In genomic region chr6:37091104-37091503, GRCh38 we compare ENCODE assay signal across 8 cellular contexts.
DNase-seq lines count a peak whose midpoint lies in the region; ATAC-seq, FAIRE-seq and TF ChIP-seq lines count a peak whose summit lies in the region.
"Not testable (repeated sequence)": the region's sequence is repeated elsewhere in the genome, so short reads cannot be mapped to it uniquely, and the experiment has no call there.

No MANE protein-coding gene starts in this region.

- H3K4me1 ChIP-seq in IMR-90 (ENCODE audit: control insufficient read depth, insufficient read depth, low read length); neural progenitor cell; neuronal stem cell (ENCODE audit: control insufficient read depth in 2 of 2, insufficient read depth in 1 of 2, low read depth in 1 of 2, low read length in 2 of 2); smooth muscle cell (ENCODE audit: low read depth): not testable (repeated sequence)
- H3K4me1 ChIP-seq in K562 (replicated peaks in 1 of 2; ENCODE audit: control insufficient read depth in 2 of 2, insufficient read depth in 2 of 2, low read length in 2 of 2) (peaks cover 12 to 16% of the 10 kb centered on the region in 2 experiments; a peak in 4 of 5 replicates), HepG2 (ENCODE audit: insufficient read depth, low read length) (peaks cover 77% of the 10 kb centered on the region)

- not testable (repeated sequence) for H2BK5ac ChIP-seq in IMR-90 (ENCODE audit: low read depth, low read length, poor library complexity, severe bottlenecking); neuronal stem cell (ENCODE audit: low read length)

- not testable (repeated sequence) for H4K5ac ChIP-seq in IMR-90 (ENCODE audit: low read depth, low read length)

- not testable (repeated sequence) for H3K56ac ChIP-seq in IMR-90 (ENCODE audit: extremely low read depth, insufficient read depth, low read length)

- not testable (repeated sequence) for H3K9ac ChIP-seq in IMR-90 (ENCODE audit: low read depth, low read length); K562 (ENCODE audit: insufficient read depth in 1 of 2, low read depth in 2 of 2, low read length in 2 of 2); HepG2 (ENCODE audit: insufficient read depth, low read depth, low read length); neural progenitor cell; neuronal stem cell (ENCODE audit: low read depth, low read length, poor library complexity); smooth muscle cell (ENCODE audit: low read depth)

- intact Hi-C loops in IMR-90 (cut with micrococcal nuclease); K562 (cut with micrococcal nuclease); HepG2 (cut with micrococcal nuclease; ENCODE audit: unreplicated experiment): not testable (repeated sequence)

- not testable (repeated sequence) for ATAC-seq in IMR-90 (ENCODE audit: low read depth); K562; HepG2; stimulated activated effector memory CD8-positive, alpha-beta T cell treated with anti-CD3 and anti-CD28 coated beads, Interleukin-12 subunit alpha, Interleukin-12 subunit beta, amount 100 ng/mL, for 72 hours

- H2AK5ac ChIP-seq in IMR-90 (ENCODE audit: low read depth, low read length); neuronal stem cell (ENCODE audit: low read depth, low read length): not testable (repeated sequence)

- WGBS in IMR-90 (ENCODE audit: extremely low coverage in 2 of 2, insufficient read length in 1 of 2), 2 experiments: 100% methylated on average over 2 of the region's 13 CpGs; no CpG with 5 or more reads in 1 of the 2 experiments
- WGBS in K562 (ENCODE audit: insufficient coverage, low coverage, missing lambda C conversion rate): 94% methylated on average over 13 of the region's 13 CpGs
- 66% methylated on average over 13 of the region's 13 CpGs for WGBS in HepG2 (ENCODE audit: low lambda C conversion rate)
- WGBS in neuronal stem cell (ENCODE audit: extremely low coverage in 2 of 2, insufficient read length in 2 of 2, insufficient replicate concordance in 1 of 2), 2 donors: no CpG with 5 or more reads among the region's 13 CpGs
- WGBS in smooth muscle cell (ENCODE audit: low lambda C conversion rate): 98% methylated on average over 13 of the region's 13 CpGs

- H2BK120ac ChIP-seq in IMR-90 (ENCODE audit: low read depth, low read length); neuronal stem cell (ENCODE audit: low read depth, low read length): not testable (repeated sequence)

- TF ChIP-seq RAD21 in IMR-90 (IDR thresholded peaks at IDR 0.05; ENCODE audit: low read length); K562 (CRISPR knock-in tag; conservative IDR thresholded peaks at IDR 0.05 in 1 of 2, IDR thresholded peaks at IDR 0.05 in 1 of 2); HepG2 (CRISPR knock-in tag; IDR thresholded peaks at IDR 0.05): not testable (repeated sequence)

- not testable (repeated sequence) for H3K36me3 Mint-ChIP-seq in mesothelial cell of epicardium; neural progenitor cell; stimulated activated effector memory CD8-positive, alpha-beta T cell treated with anti-CD3 and anti-CD28 coated beads, Interleukin-12 subunit alpha, Interleukin-12 subunit beta, amount 100 ng/mL, for 72 hours

- not testable (repeated sequence) for H3F3A ChIP-seq in neural progenitor cell (ENCODE audit: low read depth); smooth muscle cell (ENCODE audit: low read depth)

- H3K27me3 Mint-ChIP-seq in mesothelial cell of epicardium (ENCODE audit: low read depth); neural progenitor cell (ENCODE audit: insufficient read depth, low read depth): not testable (repeated sequence)

- not testable (repeated sequence) for BruUV-seq in IMR-90 (replicated peaks; lab: Mats Ljungman, UMichigan); K562 (replicated peaks; lab: Mats Ljungman, UMichigan); HepG2 (replicated peaks; lab: Mats Ljungman, UMichigan)

- peak overlapping the region; percentile 18; the same call in 1 of the 2 replicates for H3K18ac ChIP-seq in IMR-90 (ENCODE audit: low read depth, low read length)
- not testable (repeated sequence) for H3K18ac ChIP-seq in neuronal stem cell (ENCODE audit: low read length)

- not testable (repeated sequence) for TF ChIP-seq CTCF in IMR-90 (conservative IDR thresholded peaks at IDR 0.05; ENCODE audit: low read depth, low read length); K562 (IDR thresholded peaks at IDR 0.05 in 2 of 3, conservative IDR thresholded peaks at IDR 0.05 in 1 of 3; ENCODE audit: insufficient read depth in 2 of 3, low read depth in 1 of 3, low read length in 3 of 3); HepG2 (CRISPR knock-in tag; IDR thresholded peaks at IDR 0.05); mesothelial cell of epicardium (IDR thresholded peaks at IDR 0.05; ENCODE audit: unreplicated experiment); neural progenitor cell (IDR thresholded peaks at IDR 0.05); smooth muscle cell (IDR thresholded peaks at IDR 0.05; ENCODE audit: borderline replicate concordance, insufficient read depth, poor library complexity, severe bottlenecking)

- H3K4me1 Mint-ChIP-seq in mesothelial cell of epicardium: peaks cover 25% of the 10 kb centered on the region
- peaks cover 17% of the 10 kb centered on the region for H3K4me1 Mint-ChIP-seq in neural progenitor cell
- not testable (repeated sequence) for H3K4me1 Mint-ChIP-seq in stimulated activated effector memory CD8-positive, alpha-beta T cell treated with anti-CD3 and anti-CD28 coated beads, Interleukin-12 subunit alpha, Interleukin-12 subunit beta, amount 100 ng/mL, for 72 hours

- H3K27ac ChIP-seq in IMR-90 (ENCODE audit: insufficient read depth, low read length); K562 (ENCODE audit: extremely low read depth, low read depth, low read length); HepG2 (ENCODE audit: extremely low read length, insufficient read depth, low read length); neural progenitor cell; neuronal stem cell (replicated peaks; ENCODE audit: low read length): not testable (repeated sequence)
- peak overlapping the region; percentile 44 for H3K27ac ChIP-seq in smooth muscle cell (ENCODE audit: low read depth)

- peak overlapping the region; percentile 71; the same call in 1 of the 3 replicates for H2BK15ac ChIP-seq in IMR-90 (ENCODE audit: low read depth, low read length)
- H2BK15ac ChIP-seq in neuronal stem cell (ENCODE audit: low read length): not testable (repeated sequence)

- H3K4me3 ChIP-seq in IMR-90 (ENCODE audit: insufficient read depth, low read depth, low read length); K562; HepG2 (replicated peaks in 1 of 3; ENCODE audit: insufficient read depth in 1 of 3, low read depth in 2 of 3, low read length in 3 of 3); neural progenitor cell; neuronal stem cell (ENCODE audit: low read length in 2 of 2); smooth muscle cell: not testable (repeated sequence)

- TF ChIP-seq POLR2A in IMR-90 (IDR thresholded peaks at IDR 0.05; ENCODE audit: low read depth, low read length); K562 (conservative IDR thresholded peaks at IDR 0.05); HepG2 (IDR thresholded peaks at IDR 0.05; ENCODE audit: insufficient read depth in 1 of 2, low read depth in 2 of 2, low read length in 2 of 2): not testable (repeated sequence)

- H2BK12ac ChIP-seq in neuronal stem cell (ENCODE audit: low read length): not testable (repeated sequence)

- not testable (repeated sequence) for H3K9me3 Mint-ChIP-seq in mesothelial cell of epicardium; neural progenitor cell; stimulated activated effector memory CD8-positive, alpha-beta T cell treated with anti-CD3 and anti-CD28 coated beads, Interleukin-12 subunit alpha, Interleukin-12 subunit beta, amount 100 ng/mL, for 72 hours

- not testable (repeated sequence) for FAIRE-seq in K562 (lab: Jason Lieb, UNC)
- FAIRE-seq in HepG2 (lab: Jason Lieb, UNC): peak; percentile 21

- not testable (repeated sequence) for DNase-seq in IMR-90; K562 (ENCODE audit: extremely low read depth in 1 of 4, low spot score in 3 of 4); HepG2 (ENCODE audit: low spot score); mesothelial cell of epicardium (ENCODE audit: low spot score in 2 of 2, unreplicated experiment in 2 of 2); neural progenitor cell (ENCODE audit: low spot score); neuronal stem cell (ENCODE audit: low spot score); smooth muscle cell (lab: John Stamatoyannopoulos, UW; ENCODE audit: unreplicated experiment); stimulated activated effector memory CD8-positive, alpha-beta T cell treated with anti-CD3 and anti-CD28 coated beads, Interleukin-12 subunit alpha, Interleukin-12 subunit beta, amount 100 ng/mL, for 72 hours (ENCODE audit: low spot score in 2 of 2)

- H2BK20ac ChIP-seq in IMR-90 (ENCODE audit: low read depth, low read length): not testable (repeated sequence)

- H3K4me2 ChIP-seq in IMR-90 (ENCODE audit: low read depth, low read length); K562 (ENCODE audit: insufficient read depth, low read length); neural progenitor cell; neuronal stem cell (ENCODE audit: insufficient read depth, low read length, poor library complexity, severe bottlenecking); smooth muscle cell: not testable (repeated sequence)
- H3K4me2 ChIP-seq in HepG2 (ENCODE audit: low read depth, low read length): 0 out of 2 replicates have a peak overlapping the region, but pooled peaks have one; percentile 5

- not testable (repeated sequence) for TF ChIP-seq EP300 in K562 (IDR thresholded peaks at IDR 0.05; ENCODE audit: low read length); HepG2 (IDR thresholded peaks at IDR 0.05; ENCODE audit: low read depth in 2 of 2, low read length in 2 of 2); HepG2 (CRISPR knock-in tag; IDR thresholded peaks at IDR 0.05; ENCODE audit: borderline replicate concordance)

- POLR2A ChIA-PET in IMR-90 (lab: Charles Lee; ENCODE audit: unreplicated experiment); K562 (lab: Yijun Ruan, JAX): not testable (repeated sequence)
- POLR2A ChIA-PET in HepG2 (lab: Yijun Ruan, JAX): interaction anchor here (1.1 kb wide), 1 partner anchor 11 kb away, joined by 3 read pairs; no protein-coding TSS in a partner anchor

- dilution Hi-C loops in IMR-90 (cut with HindIII; ENCODE audit: low sequenced_read_pairs, unreplicated experiment): not testable (repeated sequence)

- peak overlapping the region; percentile 50 for H2AK9ac ChIP-seq in IMR-90 (replicated peaks; ENCODE audit: low read depth, low read length, poor library complexity)

- H3K9me3 ChIP-seq in IMR-90 (ENCODE audit: control insufficient read depth, insufficient read depth, low read length); K562 (replicated peaks; ENCODE audit: control insufficient read depth, insufficient read depth, low read depth, low read length); HepG2 (ENCODE audit: low read length); neural progenitor cell (ENCODE audit: low read depth); neuronal stem cell (replicated peaks in 1 of 2; ENCODE audit: control insufficient read depth in 2 of 2, insufficient read depth in 1 of 2, low read depth in 1 of 2, low read length in 2 of 2); smooth muscle cell (replicated peaks; ENCODE audit: low read depth): not testable (repeated sequence)

- H3K4me3 Mint-ChIP-seq in mesothelial cell of epicardium; neural progenitor cell; stimulated activated effector memory CD8-positive, alpha-beta T cell treated with anti-CD3 and anti-CD28 coated beads, Interleukin-12 subunit alpha, Interleukin-12 subunit beta, amount 100 ng/mL, for 72 hours: not testable (repeated sequence)

- CTCF ChIA-PET in IMR-90 (lab: Yijun Ruan, JAX): interaction anchor here (0.6 kb wide), 1 partner anchor 1596 kb away, joined by 3 read pairs; no protein-coding TSS in a partner anchor
- CTCF ChIA-PET in K562 (lab: Yijun Ruan, JAX; ENCODE audit: low intra/inter-chr PET ratio): interaction anchor here (0.6 kb wide), 1 partner anchor 118 kb away, joined by 3 read pairs; no protein-coding TSS in a partner anchor
- CTCF ChIA-PET in HepG2 (lab: Yijun Ruan, JAX; ENCODE audit: low intra/inter-chr PET ratio, low total read pairs): not testable (repeated sequence)

- not testable (repeated sequence) for H3K14ac ChIP-seq in IMR-90 (replicated peaks; ENCODE audit: low read depth, low read length); neuronal stem cell (ENCODE audit: low read length)

- H4K91ac ChIP-seq in IMR-90 (ENCODE audit: insufficient read depth, low read depth, low read length): peak overlapping the region; percentile 32; the same call in 1 of the 2 replicates
- not testable (repeated sequence) for H4K91ac ChIP-seq in neuronal stem cell (ENCODE audit: low read depth, low read length, poor library complexity)

- in situ Hi-C loops in IMR-90 (cut with MboI; ENCODE audit: low sequenced_read_pairs); K562 (cut with MboI); HepG2 (cut with HindIII; ENCODE audit: extremely low pct_ligation_motif_present, low pct_unique_long_range_greater_than_20kb): not testable (repeated sequence)

- not testable (repeated sequence) for H3K23ac ChIP-seq in IMR-90 (ENCODE audit: low read depth, low read length); neuronal stem cell (ENCODE audit: low read depth, low read length, poor library complexity)

- not testable (repeated sequence) for H3K4ac ChIP-seq in IMR-90 (ENCODE audit: low read depth, low read length); neuronal stem cell (ENCODE audit: low read length)

- H3K27me3 ChIP-seq in IMR-90 (ENCODE audit: control insufficient read depth, insufficient read depth, low read length); K562 (ENCODE audit: control insufficient read depth in 2 of 2, insufficient read depth in 2 of 2, low read length in 2 of 2); HepG2 (ENCODE audit: control insufficient read depth in 1 of 2, insufficient read depth in 2 of 2, low read length in 2 of 2); neural progenitor cell; neuronal stem cell (ENCODE audit: control insufficient read depth in 3 of 3, insufficient read depth in 3 of 3, low read depth in 1 of 3, low read length in 3 of 3); smooth muscle cell (ENCODE audit: low read depth): not testable (repeated sequence)

- H3K27ac Mint-ChIP-seq in mesothelial cell of epicardium (peak overlapping the region; percentile 39), neural progenitor cell (peak overlapping the region; percentile 69)
- H3K27ac Mint-ChIP-seq in stimulated activated effector memory CD8-positive, alpha-beta T cell treated with anti-CD3 and anti-CD28 coated beads, Interleukin-12 subunit alpha, Interleukin-12 subunit beta, amount 100 ng/mL, for 72 hours: peak overlapping the region; percentile 85

- not testable (repeated sequence) for H4K20me1 ChIP-seq in IMR-90 (ENCODE audit: insufficient read depth, low read length); K562 (replicated peaks; ENCODE audit: control insufficient read depth, insufficient read depth, low read length); HepG2 (ENCODE audit: insufficient read depth, low read length); neural progenitor cell (ENCODE audit: low read depth); smooth muscle cell (ENCODE audit: low read depth)

- not testable (repeated sequence) for H3K79me1 ChIP-seq in IMR-90 (ENCODE audit: low read depth in 1 of 2, low read length in 2 of 2); neuronal stem cell (ENCODE audit: low read depth, low read length)

- H2AFZ ChIP-seq in IMR-90 (replicated peaks; ENCODE audit: low read length, poor library complexity); K562 (ENCODE audit: low read depth, low read length); HepG2 (ENCODE audit: low read length); neural progenitor cell (replicated peaks): not testable (repeated sequence)
- H2AFZ ChIP-seq in neuronal stem cell (ENCODE audit: low read length) (peak overlapping the region; percentile 29), smooth muscle cell (ENCODE audit: low read depth) (peak overlapping the region; percentile 28)

- H3K36me3 ChIP-seq in IMR-90 (ENCODE audit: control insufficient read depth, insufficient read depth, low read length); K562 (ENCODE audit: control insufficient read depth, insufficient read depth, low read length); HepG2 (replicated peaks in 1 of 2; ENCODE audit: control insufficient read depth in 1 of 2, insufficient read depth in 2 of 2, low read length in 2 of 2); neural progenitor cell; neuronal stem cell (replicated peaks in 1 of 2; ENCODE audit: control insufficient read depth in 2 of 2, insufficient read depth in 2 of 2, low read length in 2 of 2); smooth muscle cell (ENCODE audit: low read depth): not testable (repeated sequence)

- not testable (repeated sequence) for H3K9me1 ChIP-seq in IMR-90 (ENCODE audit: insufficient read depth, low read length); K562 (ENCODE audit: control insufficient read depth, insufficient read depth, low read length)

- H4K8ac ChIP-seq in IMR-90 (ENCODE audit: low read depth in 2 of 2, low read length in 2 of 2): peak overlapping the region; percentile 24 to 56; a peak in 1 of 4 replicates
- not testable (repeated sequence) for H4K8ac ChIP-seq in neuronal stem cell (ENCODE audit: low read depth, low read length)

- not testable (repeated sequence) for H3K79me2 ChIP-seq in K562 (ENCODE audit: control insufficient read depth, insufficient read depth, low read length); HepG2 (ENCODE audit: insufficient read depth, low read length); neural progenitor cell (ENCODE audit: low read depth); smooth muscle cell (ENCODE audit: low read depth)
